ENCODE assay signal across 1 cellular context in genomic region chr7:140557809-140558518, GRCh38.
TF ChIP-seq lines count a peak whose summit lies in the region.

No MANE protein-coding gene starts in this region.

TF ChIP-seq in K562, 482 proteins besides CTCF, POLR2A, EP300 and RAD21 (continued from another document):
- TF ChIP-seq USF1 (CRISPR knock-in tag; IDR thresholded peaks at IDR 0.05), result 0 out of 2 replicates have a peak, but pooled peaks have one; percentile 11
TF ChIP-seq in K562: peak in this region for 3.
